ENCODE assay signal across 1 cellular context in genomic region chr19:33290956-33291622, GRCh38.
A peak's percentile ranks its signal among the peaks of the same experiment; 100 is the strongest.
TF ChIP-seq lines count a peak whose summit lies in the region.

No MANE protein-coding gene starts in this region.

TF ChIP-seq in HepG2, 621 proteins besides CTCF, POLR2A, EP300 and RAD21 (continued from another document and continues in another):
- TF ChIP-seq USF2 (IDR thresholded peaks at IDR 0.05; ENCODE audit: low read depth, low read length) (no peak), USF2 (CRISPR knock-in tag; IDR thresholded peaks at IDR 0.05; ENCODE audit: borderline replicate concordance) (no peak), FOSL1 (CRISPR knock-in tag; IDR thresholded peaks at IDR 0.05; ENCODE audit: borderline replicate concordance) (no peak), PRPF4 (IDR thresholded peaks at IDR 0.05; ENCODE audit: low read depth, low read length, poor library complexity, severe bottlenecking) (no peak), MAZ (IDR thresholded peaks at IDR 0.05; ENCODE audit: borderline replicate concordance, low read depth, low read length) (no peak), MAZ (CRISPR knock-in tag; IDR thresholded peaks at IDR 0.05; ENCODE audit: low read depth) (no peak), ZNF3 (CRISPR knock-in tag; IDR thresholded peaks at IDR 0.05) (no peak), SUZ12 (IDR thresholded peaks at IDR 0.05; ENCODE audit: low read depth, low read length) (no peak), ATF7 (IDR thresholded peaks at IDR 0.05) (no peak), ATF7 (CRISPR knock-in tag; IDR thresholded peaks at IDR 0.05) (no peak), PCBP2 (optimal IDR thresholded peaks at IDR 0.05; ENCODE audit: low read depth, low read length, poor library complexity, severe bottlenecking) (no peak), HIVEP1 (CRISPR knock-in tag; IDR thresholded peaks at IDR 0.05) (no peak), BHLHE40 (IDR thresholded peaks at IDR 0.05; ENCODE audit: low read length) (peak; percentile 26; the same call in 1 of the 2 replicates), ZNF160 (CRISPR knock-in tag; IDR thresholded peaks at IDR 0.05) (no peak), HMGA1 (CRISPR knock-in tag; conservative IDR thresholded peaks at IDR 0.05) (no peak), ERF (CRISPR knock-in tag; IDR thresholded peaks at IDR 0.05) (no peak), ZNF205 (CRISPR knock-in tag; IDR thresholded peaks at IDR 0.05) (no peak), THAP7 (CRISPR knock-in tag; IDR thresholded peaks at IDR 0.05) (no peak), KMT2B (CRISPR knock-in tag; IDR thresholded peaks at IDR 0.05) (0 out of 2 replicates have a peak, but pooled peaks have one; percentile 38), MIXL1 (CRISPR knock-in tag; IDR thresholded peaks at IDR 0.05) (no peak), RBAK (CRISPR knock-in tag; IDR thresholded peaks at IDR 0.05) (no peak), ZNF75D (CRISPR knock-in tag; IDR thresholded peaks at IDR 0.05; ENCODE audit: borderline replicate concordance) (no peak), GPBP1L1 (CRISPR knock-in tag; IDR thresholded peaks at IDR 0.05) (no peak), GMEB2 (CRISPR knock-in tag; IDR thresholded peaks at IDR 0.05; ENCODE audit: low read depth) (no peak), ZZZ3 (CRISPR knock-in tag; IDR thresholded peaks at IDR 0.05; ENCODE audit: borderline replicate concordance) (no peak), ZSCAN20 (CRISPR knock-in tag; IDR thresholded peaks at IDR 0.05; ENCODE audit: borderline replicate concordance) (no peak), FOSL2 (CRISPR knock-in tag; IDR thresholded peaks at IDR 0.05) (peak; percentile 87), ZNF350 (CRISPR knock-in tag; IDR thresholded peaks at IDR 0.05; ENCODE audit: borderline replicate concordance, low read depth) (no peak), ZBTB25 (CRISPR knock-in tag; IDR thresholded peaks at IDR 0.05) (no peak), SP5 (CRISPR knock-in tag; IDR thresholded peaks at IDR 0.05; ENCODE audit: borderline replicate concordance, low read depth) (no peak), PRDM10 (CRISPR knock-in tag; IDR thresholded peaks at IDR 0.05; ENCODE audit: low read depth) (no peak), ZNF34 (CRISPR knock-in tag; IDR thresholded peaks at IDR 0.05; ENCODE audit: borderline replicate concordance) (no peak), ZNF501 (CRISPR knock-in tag; IDR thresholded peaks at IDR 0.05) (0 out of 2 replicates have a peak, but pooled peaks have one; percentile 27), ZNF800 (CRISPR knock-in tag; IDR thresholded peaks at IDR 0.05) (no peak), PHF8 (CRISPR knock-in tag; IDR thresholded peaks at IDR 0.05) (no peak), ATF4 (CRISPR knock-in tag; IDR thresholded peaks at IDR 0.05) (no peak), FOXM1 (CRISPR knock-in tag; IDR thresholded peaks at IDR 0.05) (no peak), ZNF382 (CRISPR knock-in tag; IDR thresholded peaks at IDR 0.05; ENCODE audit: borderline replicate concordance) (no peak), KLF9 (CRISPR knock-in tag; IDR thresholded peaks at IDR 0.05; ENCODE audit: low read depth) (no peak), ZNF629 (CRISPR knock-in tag; conservative IDR thresholded peaks at IDR 0.05) (no peak), SSRP1 (CRISPR knock-in tag; IDR thresholded peaks at IDR 0.05) (no peak), JUND (CRISPR knock-in tag; IDR thresholded peaks at IDR 0.05) (no peak), ZNF564 (CRISPR knock-in tag; IDR thresholded peaks at IDR 0.05) (no peak), ZNF607 (CRISPR knock-in tag; IDR thresholded peaks at IDR 0.05; ENCODE audit: borderline replicate concordance) (no peak), ZNF841 (CRISPR knock-in tag; IDR thresholded peaks at IDR 0.05; ENCODE audit: borderline replicate concordance) (no peak), ELF4 (CRISPR knock-in tag; IDR thresholded peaks at IDR 0.05; ENCODE audit: borderline replicate concordance) (no peak), CCDC6 (CRISPR knock-in tag; IDR thresholded peaks at IDR 0.05) (no peak), ZNF180 (CRISPR knock-in tag; IDR thresholded peaks at IDR 0.05; ENCODE audit: borderline replicate concordance, low read depth) (no peak), FOXA1 (IDR thresholded peaks at IDR 0.05) (no peak), FOXA1 (CRISPR knock-in tag; IDR thresholded peaks at IDR 0.05) (no peak), TRIM22 (IDR thresholded peaks at IDR 0.05) (no peak), GRHL1 (CRISPR knock-in tag; conservative IDR thresholded peaks at IDR 0.05) (no peak), POLR2G (IDR thresholded peaks at IDR 0.05; ENCODE audit: low read depth, low read length) (no peak), U2AF1 (optimal IDR thresholded peaks at IDR 0.05; ENCODE audit: low read depth, low read length) (no peak)
